In the genomic region with DNA sequence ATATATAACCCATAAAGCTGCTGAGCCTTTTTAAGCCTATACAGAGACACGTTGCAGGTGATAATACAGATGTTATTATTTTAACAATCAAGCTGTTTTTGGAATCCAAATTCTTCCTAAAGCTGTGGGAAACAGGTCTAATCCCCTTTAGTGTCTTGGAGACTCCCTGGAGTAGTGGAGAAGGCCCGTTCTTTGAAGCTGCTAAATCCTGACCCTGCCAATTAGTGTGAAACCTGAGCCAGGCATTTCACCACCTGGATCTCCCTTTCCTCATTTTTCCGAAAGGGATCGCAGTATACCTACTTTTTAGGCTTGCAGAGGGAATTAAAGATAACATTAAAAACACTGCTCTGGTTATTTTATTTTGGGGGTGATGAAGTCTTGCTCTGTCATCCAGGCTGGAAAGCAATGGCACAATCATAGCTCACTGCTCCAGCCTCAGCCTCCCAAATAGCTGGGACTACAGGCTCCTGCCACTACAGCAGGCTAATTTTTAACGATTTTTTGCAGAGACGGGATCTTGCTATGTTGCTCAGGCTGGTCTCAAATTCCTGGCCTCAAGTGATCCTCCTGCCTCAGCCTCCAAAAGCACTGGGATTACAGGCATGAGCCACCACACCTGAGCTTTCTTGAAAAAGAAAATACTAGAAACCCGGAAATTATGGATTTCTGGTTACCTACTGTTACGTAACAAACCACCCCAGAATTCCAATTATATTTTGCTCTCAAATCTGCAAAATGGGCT, we compare ENCODE assay signal across 8 cellular contexts. TPM values are rescaled to one million over a fixed set of nuclear protein-coding genes. Genes with fewer than 3 reads are reported as not detected.
DNase-seq lines count a peak whose midpoint lies in the region; ATAC-seq and TF ChIP-seq lines count a peak whose summit lies in the region.

No MANE protein-coding gene starts in this region.

- H3K4me1 ChIP-seq in BLaER1 treated with 17β-estradiol and CSF1 and Interleukin-3, amounts not matched to agents 10 nM and 100 nM = peaks cover 49 to 70% (median 56%) of the 10 kb centered on the region in 10 experiments
- H3K4me1 ChIP-seq in KMS-11 (ENCODE audit: low read depth, poor library complexity, severe bottlenecking) (peaks cover 53% of the 10 kb centered on the region), breast epithelium (peaks cover 9 to 14% of the 10 kb centered on the region in 2 donors)
- H3K4me1 ChIP-seq in naive thymus-derived CD4-positive, alpha-beta T cell (ENCODE audit: control insufficient read depth in 2 of 2, insufficient read depth in 2 of 2, low read length in 2 of 2) = peaks cover 25 to 30% of the 10 kb centered on the region in 2 donors

- no peak for DNase-seq in breast epithelium (ENCODE audit: low spot score in 2 of 2)
- DNase-seq in naive thymus-derived CD4-positive, alpha-beta T cell = no peak
- DNase-seq in activated effector memory CD4-positive, alpha-beta T cell treated with Interleukin-2 at 50 U/mL for 16 hours = no peak

- H3K4me3 ChIP-seq in BLaER1 treated with 17β-estradiol and CSF1 and Interleukin-3, amounts not matched to agents 10 nM and 100 nM = peak overlapping the region; percentile 83 to 99 (median 96)
- H3K4me3 ChIP-seq in KMS-11 (IDR thresholded peaks at IDR 0.05; ENCODE audit: insufficient read depth, low read depth, low read length) = no peak overlapping the region
- peak overlapping the region in 2 of 3 donors; percentile 89 to 97 for H3K4me3 ChIP-seq in breast epithelium
- peak overlapping the region; percentile 66 for H3K4me3 ChIP-seq in naive thymus-derived CD4-positive, alpha-beta T cell (ENCODE audit: low read length)

- no peaks in the 10 kb centered on the region for H3K27me3 Mint-ChIP-seq in naive thymus-derived CD4-positive, alpha-beta T cell

- peaks cover 28% of the 10 kb centered on the region for H3K79me2 ChIP-seq in KMS-11 (ENCODE audit: insufficient read depth, low read depth)

- no peaks in the 10 kb centered on the region for H3K9me3 ChIP-seq in BLaER1 treated with 17β-estradiol and CSF1 and Interleukin-3, amounts not matched to agents 10 nM and 100 nM (replicated peaks in 1 of 11)
- no peaks in the 10 kb centered on the region for H3K9me3 ChIP-seq in breast epithelium
- H3K9me3 ChIP-seq in naive thymus-derived CD4-positive, alpha-beta T cell (ENCODE audit: control insufficient read depth in 2 of 3, low read length in 3 of 3) = no peaks in the 10 kb centered on the region

- H2AFZ ChIP-seq in KMS-11 (ENCODE audit: low read depth) = no peak overlapping the region

- peaks cover 0 to 29% (median 9%) of the 10 kb centered on the region in 11 experiments; a peak in 13 of 22 replicates for H4K20me1 ChIP-seq in BLaER1 treated with 17β-estradiol and CSF1 and Interleukin-3, amounts not matched to agents 10 nM and 100 nM
- no peaks in the 10 kb centered on the region for H4K20me1 ChIP-seq in KMS-11 (ENCODE audit: insufficient read depth)

- H3K27me3 ChIP-seq in BLaER1 treated with 17β-estradiol and CSF1 and Interleukin-3, amounts not matched to agents 10 nM and 100 nM = no peaks in the 10 kb centered on the region
- no peaks in the 10 kb centered on the region for H3K27me3 ChIP-seq in KMS-11 (ENCODE audit: insufficient read depth, low read depth)
- no peaks in the 10 kb centered on the region for H3K27me3 ChIP-seq in breast epithelium
- no peaks in the 10 kb centered on the region for H3K27me3 ChIP-seq in naive thymus-derived CD4-positive, alpha-beta T cell (ENCODE audit: control insufficient read depth in 2 of 2, insufficient read depth in 2 of 2, low read length in 2 of 2)

- H3K4me1 Mint-ChIP-seq in naive thymus-derived CD4-positive, alpha-beta T cell = peaks cover 0 to 53% (median 44%) of the 10 kb centered on the region in 7 donors

- peaks cover 15 to 26% (median 18%) of the 10 kb centered on the region in 11 experiments for H3K36me3 ChIP-seq in BLaER1 treated with 17β-estradiol and CSF1 and Interleukin-3, amounts not matched to agents 10 nM and 100 nM
- H3K36me3 ChIP-seq in KMS-11 (ENCODE audit: insufficient read depth) (no peaks in the 10 kb centered on the region), breast epithelium (no peaks in the 10 kb centered on the region)
- H3K36me3 ChIP-seq in naive thymus-derived CD4-positive, alpha-beta T cell (ENCODE audit: control insufficient read depth in 2 of 3, insufficient read depth in 3 of 3, low read length in 3 of 3) = peaks cover 0 to 4% (median 0%) of the 10 kb centered on the region in 3 experiments

- H3K27ac Mint-ChIP-seq in naive thymus-derived CD4-positive, alpha-beta T cell = peak overlapping the region; percentile 81 to 99 (median 96)

- TF ChIP-seq CTCF in KMS-11 (conservative IDR thresholded peaks at IDR 0.05; ENCODE audit: low read depth, low read length) = no peak
- TF ChIP-seq CTCF in breast epithelium (IDR thresholded peaks at IDR 0.05) = no peak

- intact Hi-C loops in breast epithelium (cut with DNase I; ENCODE audit: low total_unique reads) = no loop called here
- intact Hi-C loops in naive thymus-derived CD4-positive, alpha-beta T cell (cut with micrococcal nuclease) = loop anchor here (5.0 to 10.0 kb wide), 3 partner anchors 66 to 1607 kb away; a partner anchor contains a TSS

- TF ChIP-seq POLR2A in breast epithelium (IDR thresholded peaks at IDR 0.05) = no peak

- CTCF ChIA-PET in naive thymus-derived CD4-positive, alpha-beta T cell (lab: Charles Lee) = interaction anchor here (0.7 to 0.8 kb wide), 2 partner anchors 9 to 318 kb away, joined by 3 to 5 read pairs; no protein-coding TSS in a partner anchor

- peak overlapping the region; percentile 91 to 98 (median 97) for H3K9ac ChIP-seq in BLaER1 treated with 17β-estradiol and CSF1 and Interleukin-3, amounts not matched to agents 10 nM and 100 nM
- peak overlapping the region; percentile 95; the same call in 1 of the 2 replicates for H3K9ac ChIP-seq in KMS-11

- peaks cover 0 to 9% (median 0%) of the 10 kb centered on the region in 5 donors for H3K36me3 Mint-ChIP-seq in naive thymus-derived CD4-positive, alpha-beta T cell

- peak overlapping the region; percentile 82 to 98 (median 93) for H3K4me2 ChIP-seq in BLaER1 treated with 17β-estradiol and CSF1 and Interleukin-3, amounts not matched to agents 10 nM and 100 nM
- H3K4me2 ChIP-seq in KMS-11 = peak overlapping the region; percentile 61

- ATAC-seq in naive thymus-derived CD4-positive, alpha-beta T cell = no peak
- ATAC-seq in HG02798 (IDR thresholded peaks at IDR 0.05; ENCODE audit: poor library complexity, unreplicated experiment) (no peak), HG03457 (IDR thresholded peaks at IDR 0.05; ENCODE audit: unreplicated experiment) (no peak), HG02884 (IDR thresholded peaks at IDR 0.05; ENCODE audit: unreplicated experiment) (no peak)

- H3K9me3 Mint-ChIP-seq in naive thymus-derived CD4-positive, alpha-beta T cell = peaks cover 0 to 2% (median 0%) of the 10 kb centered on the region in 11 donors

- H3K4me3 Mint-ChIP-seq in naive thymus-derived CD4-positive, alpha-beta T cell = peak overlapping the region; percentile 87 to 98 (median 94)

- POLR2A ChIA-PET in naive thymus-derived CD4-positive, alpha-beta T cell (lab: Charles Lee) = interaction anchor here (0.7 to 1.5 kb wide), 8 partner anchors 92 to 856 kb away, joined by 3 to 6 read pairs (median 4); a partner anchor contains a TSS

- peak overlapping the region; percentile 93 to 99 (median 97) for H3K27ac ChIP-seq in BLaER1 treated with 17β-estradiol and CSF1 and Interleukin-3, amounts not matched to agents 10 nM and 100 nM
- H3K27ac ChIP-seq in KMS-11 (peak overlapping the region; percentile 98), breast epithelium (peak overlapping the region; percentile 97 to 99)
- H3K27ac ChIP-seq in naive thymus-derived CD4-positive, alpha-beta T cell (ENCODE audit: low read depth, low read length) = peak overlapping the region; percentile 92

RNA-seq across cellular contexts. Expression of a gene that starts 1.7 kb away (rescaled TPM):
- 10 to 100 TPM; 15.2 to 23.3 (median 20.0) TPM for total RNA-seq in breast epithelium
- total RNA-seq in naive thymus-derived CD4-positive, alpha-beta T cell = 10 to 100 TPM; 26.3 to 46.5 (median 36.8) TPM
- 10 to 100 TPM; 12.8 to 19.5 TPM for polyA plus RNA-seq in naive thymus-derived CD4-positive, alpha-beta T cell

RNA-seq across cellular contexts. Expression of a gene that starts 4.9 kb away (rescaled TPM):
- total RNA-seq in breast epithelium = 10 to 100 TPM; 17.4 to 62.9 (median 42.1) TPM
- total RNA-seq in naive thymus-derived CD4-positive, alpha-beta T cell = 100 to 1,000 TPM; 196 to 359 (median 343) TPM
- polyA plus RNA-seq in naive thymus-derived CD4-positive, alpha-beta T cell = 10 to 100 TPM; 25.9 to 69.5 TPM
